11 cellular contexts compared by ENCODE assay signal in the genomic region with DNA sequence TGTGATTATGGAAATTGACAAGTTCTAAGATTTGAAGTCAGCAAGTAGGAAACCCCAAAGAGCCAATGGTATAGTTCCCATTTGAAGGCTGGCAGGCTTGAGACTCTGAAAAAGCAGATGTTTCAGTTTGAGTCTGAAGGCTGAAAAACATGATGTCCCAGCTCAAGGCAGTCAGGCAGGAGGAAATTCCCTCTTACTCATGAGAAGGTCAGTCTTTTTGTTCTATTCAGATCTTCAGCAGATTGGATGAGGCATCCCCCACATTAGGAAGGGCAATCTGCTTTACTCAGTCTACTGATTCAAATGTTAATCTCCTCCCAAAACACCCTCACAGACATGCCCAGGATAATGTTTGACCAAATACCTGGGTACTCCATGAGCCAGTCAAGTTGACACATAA.
DNase-seq lines count a peak whose midpoint lies in the region; ATAC-seq lines count a peak whose summit lies in the region.
"Had no signal": no experiment of that assay in that cellular context is flagged by ENCODE, and none has a peak within 500 bp of the region (broad histone marks: within the 10 kb centered on the region; RNA-seq: fewer than 3 reads in every experiment).

No MANE protein-coding gene starts in this region.

- H3K9me3 ChIP-seq in MG63, result no peaks in the 10 kb centered on the region
- H3K9me3 ChIP-seq: adrenal gland, right lobe of liver, tibial artery had no signal

- H3K36me3 ChIP-seq in MG63, result no peaks in the 10 kb centered on the region
- H3K36me3 ChIP-seq: adrenal gland, right lobe of liver, tibial artery had no signal

- DNase-seq in fibroblast of peridontal ligament (ENCODE audit: extremely low read depth), result peak; percentile 29
- DNase-seq in MG63, result no peak
- DNase-seq in Kasumi-1 (lab: John Stamatoyannopoulos, UW), result no peak
- no peak for DNase-seq in activated CD8-positive, alpha-beta memory T cell treated with anti-CD3 and anti-CD28 coated beads, Interleukin-2, amount 50 U/mL, for 48 hours
- DNase-seq: adrenal gland, NCI-H1105 treated with DMSO at 0.1 percent for 48 hours, right lobe of liver, tibial artery had no signal

- ATAC-seq in GM18867 (IDR thresholded peaks at IDR 0.05; ENCODE audit: unreplicated experiment) (peak; percentile 83), GM21526 (IDR thresholded peaks at IDR 0.05; ENCODE audit: low FRiP score, unreplicated experiment) (peak; percentile 85), HG03342 (IDR thresholded peaks at IDR 0.05; ENCODE audit: unreplicated experiment) (peak; percentile 76)
- ATAC-seq: right lobe of liver had no signal

- no peak overlapping the region for H3K4me3 ChIP-seq in MG63
- H3K4me3 ChIP-seq: adrenal gland, right lobe of liver, tibial artery had no signal

- no peaks in the 10 kb centered on the region; the same call in 1 of the 2 replicates for H3K27me3 ChIP-seq in MG63
- H3K27me3 ChIP-seq: adrenal gland, right lobe of liver, tibial artery had no signal
